ENCODE assay signal across 8 cellular contexts in genomic region chr18:5627756-5628511, GRCh38.
DNase-seq lines count a peak whose midpoint lies in the region; ATAC-seq, FAIRE-seq and TF ChIP-seq lines count a peak whose summit lies in the region.

No MANE protein-coding gene starts in this region.

- H3K9ac ChIP-seq in HUES48 (ENCODE audit: low read depth, low read length) (no peak overlapping the region), endothelial cell of umbilical vein (replicated peaks; ENCODE audit: extremely low read depth, insufficient read depth, low read length) (peak overlapping the region; percentile 44)

- H3K4me3 ChIP-seq in A673 (ENCODE audit: low read depth, low read length, poor library complexity, severe bottlenecking) (peak overlapping the region; percentile 24), HUES48 (ENCODE audit: low read depth, low read length) (peak overlapping the region; percentile 65), endothelial cell of umbilical vein (replicated peaks in 1 of 3; ENCODE audit: insufficient read depth in 1 of 3, low read depth in 1 of 3, low read length in 3 of 3) (peak overlapping the region; percentile 55 to 63 (median 61))
- H3K4me3 ChIP-seq in naive thymus-derived CD4-positive, alpha-beta T cell (ENCODE audit: low read length): no peak overlapping the region

- dilution Hi-C loops in endothelial cell of umbilical vein (cut with MboI; ENCODE audit: extremely low pct_ligation_motif_present, low sequenced_read_pairs): no loop called here

- POLR2A ChIA-PET in A673 (lab: Charles Lee; ENCODE audit: low non-redundant PET) (no interaction called here), endothelial cell of umbilical vein (lab: Charles Lee) (no interaction called here)
- POLR2A ChIA-PET in naive thymus-derived CD4-positive, alpha-beta T cell (lab: Charles Lee): no interaction called here

- peak overlapping the region; percentile 21 to 84 (median 62) for H3K4me3 Mint-ChIP-seq in naive thymus-derived CD4-positive, alpha-beta T cell

- H3K36me3 ChIP-seq in A673 (ENCODE audit: insufficient read depth, low read length, poor library complexity, severe bottlenecking) (no peaks in the 10 kb centered on the region), HUES48 (ENCODE audit: control insufficient read depth, insufficient read depth, low read length) (no peaks in the 10 kb centered on the region), endothelial cell of umbilical vein (ENCODE audit: control insufficient read depth in 2 of 2, extremely low read depth in 1 of 2, insufficient read depth in 2 of 2, low read length in 2 of 2) (no peaks in the 10 kb centered on the region)
- no peaks in the 10 kb centered on the region for H3K36me3 ChIP-seq in naive thymus-derived CD4-positive, alpha-beta T cell (ENCODE audit: control insufficient read depth in 2 of 3, insufficient read depth in 3 of 3, low read length in 3 of 3)

- H3K9me3 ChIP-seq in A673 (ENCODE audit: low read depth, low read length, poor library complexity, severe bottlenecking): no peaks in the 10 kb centered on the region
- no peaks in the 10 kb centered on the region for H3K9me3 ChIP-seq in HUES48 (ENCODE audit: control insufficient read depth, insufficient read depth, low read length)
- H3K9me3 ChIP-seq in endothelial cell of umbilical vein (replicated peaks; ENCODE audit: control insufficient read depth, insufficient read depth, low read length): no peaks in the 10 kb centered on the region
- no peaks in the 10 kb centered on the region for H3K9me3 ChIP-seq in naive thymus-derived CD4-positive, alpha-beta T cell (ENCODE audit: control insufficient read depth in 2 of 3, low read length in 3 of 3)

- no peaks in the 10 kb centered on the region for H3K9me3 Mint-ChIP-seq in naive thymus-derived CD4-positive, alpha-beta T cell

- H3K79me2 ChIP-seq in endothelial cell of umbilical vein (ENCODE audit: control insufficient read depth, insufficient read depth, low read length): no peaks in the 10 kb centered on the region

- no peak for FAIRE-seq in endothelial cell of umbilical vein (lab: Jason Lieb, UNC)

- H3K27me3 ChIP-seq in A673 (replicated peaks; ENCODE audit: insufficient read depth, low read depth, low read length, poor library complexity): peaks cover 80% of the 10 kb centered on the region
- H3K27me3 ChIP-seq in HUES48 (ENCODE audit: control insufficient read depth, insufficient read depth, low read length): peaks cover 77% of the 10 kb centered on the region
- H3K27me3 ChIP-seq in endothelial cell of umbilical vein (ENCODE audit: control insufficient read depth in 2 of 2, insufficient read depth in 2 of 2, low read length in 2 of 2): peaks cover 25 to 36% of the 10 kb centered on the region in 2 experiments
- peaks cover 0 to 3% of the 10 kb centered on the region in 2 donors for H3K27me3 ChIP-seq in naive thymus-derived CD4-positive, alpha-beta T cell (ENCODE audit: control insufficient read depth in 2 of 2, insufficient read depth in 2 of 2, low read length in 2 of 2)

- H2AFZ ChIP-seq in endothelial cell of umbilical vein (ENCODE audit: low read depth, low read length): peak overlapping the region; percentile 96

- peak overlapping the region; percentile 84 for H3K4me2 ChIP-seq in endothelial cell of umbilical vein (ENCODE audit: insufficient read depth, low read length)

- TF ChIP-seq CTCF in A673 (conservative IDR thresholded peaks at IDR 0.05; ENCODE audit: low read depth, low read length) (no peak), endothelial cell of umbilical vein (IDR thresholded peaks at IDR 0.05; ENCODE audit: extremely low read depth in 1 of 2, insufficient read depth in 1 of 2, low read depth in 1 of 2, low read length in 2 of 2) (no peak)

- H3K27ac ChIP-seq in A673 (ENCODE audit: low read depth, low read length, poor library complexity, severe bottlenecking) (no peak overlapping the region), HUES48 (ENCODE audit: low read depth, low read length) (no peak overlapping the region), endothelial cell of umbilical vein (ENCODE audit: insufficient read depth, low read depth, low read length) (no peak overlapping the region)
- no peak overlapping the region for H3K27ac ChIP-seq in naive thymus-derived CD4-positive, alpha-beta T cell (ENCODE audit: low read depth, low read length)

- BruUV-seq in A673 (replicated peaks; lab: Mats Ljungman, UMichigan) (no TSS peak), endothelial cell of umbilical vein (replicated peaks; lab: Mats Ljungman, UMichigan) (no TSS peak)

- H3K4me1 Mint-ChIP-seq in naive thymus-derived CD4-positive, alpha-beta T cell: peaks cover 0 to 12% (median 7%) of the 10 kb centered on the region in 7 donors

- H3K36me3 Mint-ChIP-seq in naive thymus-derived CD4-positive, alpha-beta T cell: no peaks in the 10 kb centered on the region

- DNase-seq in A673 (ENCODE audit: low spot score): no peak
- peak; percentile 2 for DNase-seq in endothelial cell of umbilical vein (ENCODE audit: low read depth, low spot score)
- DNase-seq in naive thymus-derived CD4-positive, alpha-beta T cell: no peak
- no peak for DNase-seq in DMS 273 (lab: John Stamatoyannopoulos, UW; ENCODE audit: unreplicated experiment)
- no peak for DNase-seq in activated CD4-positive, CD25-positive, alpha-beta regulatory T cell (lab: John Stamatoyannopoulos, UW)
- DNase-seq in Kasumi-1 (lab: John Stamatoyannopoulos, UW): no peak

- no peaks in the 10 kb centered on the region for H4K20me1 ChIP-seq in endothelial cell of umbilical vein (replicated peaks; ENCODE audit: control insufficient read depth, extremely low read depth, insufficient read depth, low read length)

- H3K4me1 ChIP-seq in A673 (ENCODE audit: insufficient read depth, low read length, poor library complexity, severe bottlenecking) (no peaks in the 10 kb centered on the region), HUES48 (ENCODE audit: control insufficient read depth, insufficient read depth, low read length) (peaks cover 23% of the 10 kb centered on the region), endothelial cell of umbilical vein (ENCODE audit: control insufficient read depth, extremely low read depth, insufficient read depth, low read length) (peaks cover 19% of the 10 kb centered on the region)
- peaks cover 0 to 5% of the 10 kb centered on the region in 2 donors for H3K4me1 ChIP-seq in naive thymus-derived CD4-positive, alpha-beta T cell (ENCODE audit: control insufficient read depth in 2 of 2, insufficient read depth in 2 of 2, low read length in 2 of 2)

- intact Hi-C loops in A673 (cut with micrococcal nuclease; ENCODE audit: unreplicated experiment) (no loop called here), endothelial cell of umbilical vein (cut with micrococcal nuclease) (loop anchor here (1.0 kb wide), 1 partner anchor 332 kb away; no protein-coding TSS in a partner anchor)
- intact Hi-C loops in naive thymus-derived CD4-positive, alpha-beta T cell (cut with micrococcal nuclease): loop anchor here in 1 of 2 donors (5.0 kb wide), 1 partner anchor 331 kb away; the partner anchor contains the start of gene ZBTB14

- no peaks in the 10 kb centered on the region for H3K9me1 ChIP-seq in endothelial cell of umbilical vein (replicated peaks; ENCODE audit: control insufficient read depth, extremely low read depth, insufficient read depth, low read length)

- ATAC-seq in naive thymus-derived CD4-positive, alpha-beta T cell: no peak
- ATAC-seq in HG03442 (IDR thresholded peaks at IDR 0.05; ENCODE audit: unreplicated experiment): no peak

- no peak overlapping the region for H3K27ac Mint-ChIP-seq in naive thymus-derived CD4-positive, alpha-beta T cell

- no peak for TF ChIP-seq POLR2A in endothelial cell of umbilical vein (IDR thresholded peaks at IDR 0.05; ENCODE audit: low read depth, low read length)

- peaks cover 17 to 36% (median 29%) of the 10 kb centered on the region in 5 donors for H3K27me3 Mint-ChIP-seq in naive thymus-derived CD4-positive, alpha-beta T cell

- CTCF ChIA-PET in A673 (lab: Charles Lee): no interaction called here
- CTCF ChIA-PET in endothelial cell of umbilical vein (lab: Charles Lee): no interaction called here
- CTCF ChIA-PET in naive thymus-derived CD4-positive, alpha-beta T cell (lab: Charles Lee): no interaction called here

TF ChIP-seq in endothelial cell of umbilical vein, 7 proteins besides CTCF, POLR2A, EP300 and RAD21:
- TF ChIP-seq FOS (IDR thresholded peaks at IDR 0.05; ENCODE audit: borderline replicate concordance, insufficient read depth, low read length) (no peak), JUN (IDR thresholded peaks at IDR 0.05; ENCODE audit: borderline replicate concordance, insufficient read depth, insufficient read length, low read depth) (no peak), POLR2AphosphoS5 (IDR thresholded peaks at IDR 0.05; ENCODE audit: insufficient read depth, low read depth, low read length) (no peak), EZH2 (IDR thresholded peaks at IDR 0.05; ENCODE audit: borderline replicate concordance, low read depth, low read length, severe bottlenecking) (no peak), MAX (IDR thresholded peaks at IDR 0.05; ENCODE audit: insufficient read depth, insufficient read length) (no peak), MYC (IDR thresholded peaks at IDR 0.05; ENCODE audit: low read depth, low read length) (no peak), GATA2 (IDR thresholded peaks at IDR 0.05; ENCODE audit: insufficient read depth, insufficient read length, low read depth, low read length) (no peak)
